14 cellular contexts compared by ENCODE assay signal in the genomic region with DNA sequence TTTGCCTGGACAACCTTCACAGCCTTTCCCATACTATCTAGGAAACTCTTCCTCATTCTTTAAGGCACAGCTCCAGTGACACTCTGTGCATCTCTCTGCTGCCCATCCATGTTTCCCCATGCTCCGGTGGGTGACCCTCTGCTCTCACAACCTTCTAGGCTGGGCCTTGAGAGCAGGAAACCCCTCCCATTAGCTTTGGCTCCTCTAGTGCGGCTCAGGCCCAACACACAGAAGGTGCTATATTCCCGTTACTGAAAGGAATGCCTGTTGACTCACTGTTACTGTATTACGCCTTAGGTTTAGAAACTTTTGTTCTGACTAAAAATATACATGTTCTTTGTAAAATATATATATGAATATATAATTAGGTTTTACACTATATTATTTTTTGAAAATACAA. TPM values are rescaled to one million over a fixed set of nuclear protein-coding genes. Genes with fewer than 3 reads are reported as not detected.
"Had no signal": no experiment of that assay in that cellular context is flagged by ENCODE, and none has a peak within 500 bp of the region (broad histone marks: within the 10 kb centered on the region; RNA-seq: fewer than 3 reads in every experiment).

No MANE protein-coding gene starts in this region.

- ATAC-seq: natural killer cell treated with Interleukin-12 subunit alpha and Interleukin-12 subunit beta and Interleukin-15 and Interleukin-18, amount 100 ng/mL, for 72 hours had no signal

- H3K36me3 Mint-ChIP-seq: activated naive CD4-positive, alpha-beta T cell treated with anti-CD3 and anti-CD28 coated beads, Interleukin-2, amount 50 U/mL, for 24 hours; natural killer cell treated with Interleukin-12 subunit alpha and Interleukin-12 subunit beta and Interleukin-15 and Interleukin-18, amount 100 ng/mL, for 72 hours had no signal

- H3K4me1 Mint-ChIP-seq: activated naive CD4-positive, alpha-beta T cell treated with anti-CD3 and anti-CD28 coated beads, Interleukin-2, amount 50 U/mL, for 24 hours had no signal

- H3K36me3 ChIP-seq: cardiac muscle cell, right atrium auricular region, vagina had no signal

- H3K4me1 ChIP-seq: right atrium auricular region had no signal

- DNase-seq: activated CD4-positive, CD25-positive, alpha-beta regulatory T cell treated with anti-CD3 and anti-CD28 coated beads, Interleukin-2, amount 50 U/mL, for 72 hours; activated gamma-delta T cell; erythroblast; foreskin melanocyte; hypothalamus; T1000; trophoblast cell had no signal

- H3K27me3 Mint-ChIP-seq: activated naive CD4-positive, alpha-beta T cell treated with anti-CD3 and anti-CD28 coated beads, Interleukin-2, amount 50 U/mL, for 24 hours; progenitor cell of endocrine pancreas had no signal

- H3K9me3 ChIP-seq: right atrium auricular region, vagina had no signal

- H3K4me3 ChIP-seq: cardiac muscle cell, right atrium auricular region, vagina had no signal

- H3K27ac ChIP-seq: cardiac muscle cell, right atrium auricular region, vagina had no signal

- H3K9me3 Mint-ChIP-seq: activated naive CD4-positive, alpha-beta T cell treated with anti-CD3 and anti-CD28 coated beads, Interleukin-2, amount 50 U/mL, for 24 hours; natural killer cell treated with Interleukin-12 subunit alpha and Interleukin-12 subunit beta and Interleukin-15 and Interleukin-18, amount 100 ng/mL, for 72 hours; stimulated activated naive CD8-positive, alpha-beta T cell treated with anti-CD3 and anti-CD28 coated beads, Interleukin-15, Interleukin-2, amounts not matched to agents 100 ng/mL and 50 ng/mL, for 24 hours had no signal

- H3K27me3 ChIP-seq: cardiac muscle cell, right atrium auricular region, vagina had no signal

- H3K27ac Mint-ChIP-seq: activated naive CD4-positive, alpha-beta T cell treated with anti-CD3 and anti-CD28 coated beads, Interleukin-2, amount 50 U/mL, for 24 hours; natural killer cell treated with Interleukin-12 subunit alpha and Interleukin-12 subunit beta and Interleukin-15 and Interleukin-18, amount 100 ng/mL, for 72 hours; progenitor cell of endocrine pancreas; stimulated activated naive CD8-positive, alpha-beta T cell treated with anti-CD3 and anti-CD28 coated beads, Interleukin-15, Interleukin-2, amounts not matched to agents 100 ng/mL and 50 ng/mL, for 24 hours had no signal

- H3K4me3 Mint-ChIP-seq: activated naive CD4-positive, alpha-beta T cell treated with anti-CD3 and anti-CD28 coated beads, Interleukin-2, amount 50 U/mL, for 24 hours; natural killer cell treated with Interleukin-12 subunit alpha and Interleukin-12 subunit beta and Interleukin-15 and Interleukin-18, amount 100 ng/mL, for 72 hours; stimulated activated naive CD8-positive, alpha-beta T cell treated with anti-CD3 and anti-CD28 coated beads, Interleukin-15, Interleukin-2, amounts not matched to agents 100 ng/mL and 50 ng/mL, for 24 hours had no signal

RNA-seq across cellular contexts. Expression of a gene that starts 8.1 kb away (rescaled TPM):
- total RNA-seq: cardiac muscle cell, progenitor cell of endocrine pancreas had no signal
- polyA plus RNA-seq: cardiac muscle cell had no signal
